ENCODE assay signal across 8 cellular contexts in genomic region chr14:103078420-103078749, GRCh38. TPM values are rescaled to one million over a fixed set of nuclear protein-coding genes. Genes with fewer than 3 reads are reported as not detected.
DNase-seq lines count a peak whose midpoint lies in the region; ATAC-seq and TF ChIP-seq lines count a peak whose summit lies in the region.

No MANE protein-coding gene starts in this region.

- peaks cover 19% of the 10 kb centered on the region for H3K36me3 Mint-ChIP-seq in Calu3 (ENCODE audit: insufficient read depth, unreplicated experiment)

- H3K27ac Mint-ChIP-seq in Calu3 (ENCODE audit: unreplicated experiment) = no peak overlapping the region

- CTCF ChIA-PET in Calu3 (lab: Charles Lee) = interaction anchor here (0.7 kb wide), 2 partner anchors 92 to 340 kb away, joined by 6 read pairs; no protein-coding TSS in a partner anchor
- CTCF ChIA-PET in HEK293T (lab: Yijun Ruan, JAX) = interaction anchor here (0.7 to 1.2 kb wide), 2 partner anchors 15 to 214 kb away, joined by 8 to 13 read pairs; no protein-coding TSS in a partner anchor

- no peaks in the 10 kb centered on the region for H3K9me3 Mint-ChIP-seq in Calu3 (ENCODE audit: low read depth, unreplicated experiment)

- ATAC-seq in GM21367 (IDR thresholded peaks at IDR 0.05; ENCODE audit: unreplicated experiment) = no peak

- peak; percentile 81 for DNase-seq in Calu3
- DNase-seq in HEK293T (ENCODE audit: extremely low spot score) = peak; percentile 81
- DNase-seq in NCI-H2081 (lab: John Stamatoyannopoulos, UW) = peak; percentile 81 to 84
- DNase-seq in T1000 (lab: John Stamatoyannopoulos, UW) = peak; percentile 40
- peak; percentile 85 for DNase-seq in astrocyte of the hippocampus (ENCODE audit: low read depth, low spot score)
- DNase-seq in iPS DF 19.7 (ENCODE audit: low read depth, low spot score) = peak; percentile 56
- DNase-seq in smooth muscle cell of the brain vasculature (ENCODE audit: low read depth, low spot score) = peak; percentile 59

- no peaks in the 10 kb centered on the region for H3K27me3 Mint-ChIP-seq in Calu3 (ENCODE audit: unreplicated experiment)

- peaks cover 9% of the 10 kb centered on the region for H3K4me1 Mint-ChIP-seq in Calu3 (ENCODE audit: low read depth, unreplicated experiment)

- no peak overlapping the region for H3K4me3 Mint-ChIP-seq in Calu3 (ENCODE audit: low read depth, unreplicated experiment)

- POLR2A ChIA-PET in HEK293T (lab: Yijun Ruan, JAX) = interaction anchor here (0.6 kb wide), 1 partner anchor 200 kb away, joined by 3 read pairs; no protein-coding TSS in a partner anchor

- BruUV-seq in Calu3 (replicated peaks; lab: Mats Ljungman, UMichigan) = no TSS peak

- TF ChIP-seq CTCF in Calu3 (IDR thresholded peaks at IDR 0.05; ENCODE audit: unreplicated experiment) = peak; percentile 9

- intact Hi-C loops in Calu3 (cut with micrococcal nuclease; ENCODE audit: unreplicated experiment) = loop anchor here (2.0 kb wide), 1 partner anchor 214 kb away; no protein-coding TSS in a partner anchor

TF ChIP-seq in HEK293T, 16 proteins besides CTCF, POLR2A, EP300 and RAD21:
- no peak for TF ChIP-seq TARDBP (IDR thresholded peaks at IDR 0.05)
- no peak for TF ChIP-seq FOXA1 (IDR thresholded peaks at IDR 0.05)
- TF ChIP-seq L3MBTL2 (conservative IDR thresholded peaks at IDR 0.05) = no peak
- no peak for TF ChIP-seq SP1 (IDR thresholded peaks at IDR 0.05)
- TF ChIP-seq SUZ12 (IDR thresholded peaks at IDR 0.05) = no peak
- no peak for TF ChIP-seq PKNOX1 (IDR thresholded peaks at IDR 0.05)
- TF ChIP-seq FOXM1 (IDR thresholded peaks at IDR 0.05; ENCODE audit: borderline replicate concordance) = no peak
- TF ChIP-seq ZNF384 (IDR thresholded peaks at IDR 0.05) = no peak

RNA-seq across cellular contexts. Expression of gene LBHD2, which starts 5.6 kb away (rescaled TPM):
- total RNA-seq in Calu3 (2022) = not detected in 2 replicates

RNA-seq across cellular contexts. Expression of gene EXOC3L4, which starts 16.1 kb away (rescaled TPM):
- total RNA-seq in Calu3 (2022) = 10.9 and 13.5 TPM in 2 replicates

RNA-seq across cellular contexts. Expression of gene CDC42BPB, which starts 21.0 kb away (rescaled TPM):
- total RNA-seq in Calu3 (2022) = 98.7 and 112 TPM in 2 replicates

RNA-seq across cellular contexts. Expression of gene TNFAIP2, which starts 44.9 kb away (rescaled TPM):
- 113 and 195 TPM in 2 replicates for total RNA-seq in Calu3 (2022)
